Comparison of ENCODE assay signal across 8 cellular contexts in the genomic region with DNA sequence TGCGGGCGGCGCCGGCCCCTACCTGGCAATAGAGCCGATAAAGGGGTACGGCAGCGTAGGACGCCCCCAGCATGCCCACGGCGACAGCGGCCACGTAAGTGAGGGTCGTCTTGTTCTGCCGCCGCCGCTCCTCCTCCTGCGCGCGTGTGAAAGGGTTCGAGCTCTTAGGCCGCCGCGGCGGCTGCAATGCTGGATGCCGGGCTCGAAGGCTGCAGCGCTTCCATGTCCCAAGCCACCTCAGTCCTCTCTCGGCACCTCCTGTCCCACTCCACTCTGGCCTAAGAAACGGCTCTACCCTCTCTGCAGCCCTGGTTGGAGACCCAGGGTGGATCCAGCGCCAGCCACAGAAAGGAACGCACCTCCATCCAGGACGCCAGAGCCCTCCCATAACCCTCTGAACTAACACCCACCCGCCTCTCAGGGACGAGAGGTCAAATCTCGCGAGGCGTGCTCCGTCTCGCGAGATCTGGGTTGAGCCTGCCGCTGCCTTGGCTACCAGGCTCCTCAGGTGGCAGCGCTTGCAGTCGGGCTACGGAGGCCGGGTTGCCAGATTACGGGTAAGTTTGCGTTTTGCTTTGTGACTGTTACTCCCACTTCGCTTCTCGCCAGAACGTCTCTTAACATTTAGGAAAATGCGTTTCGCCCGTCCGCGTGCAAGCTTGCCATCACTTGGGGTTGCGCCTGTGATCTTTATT. TPM values are rescaled to one million over a fixed set of nuclear protein-coding genes. Genes with fewer than 3 reads are reported as not detected.
DNase-seq lines count a peak whose midpoint lies in the region; ATAC-seq, FAIRE-seq and TF ChIP-seq lines count a peak whose summit lies in the region.

Gene COX11, minus strand, starts transcription at position 396 of the 695 bp plus-strand sequence. Its CDS starts 8 bp downstream, at position 388.
A gene with protein sequence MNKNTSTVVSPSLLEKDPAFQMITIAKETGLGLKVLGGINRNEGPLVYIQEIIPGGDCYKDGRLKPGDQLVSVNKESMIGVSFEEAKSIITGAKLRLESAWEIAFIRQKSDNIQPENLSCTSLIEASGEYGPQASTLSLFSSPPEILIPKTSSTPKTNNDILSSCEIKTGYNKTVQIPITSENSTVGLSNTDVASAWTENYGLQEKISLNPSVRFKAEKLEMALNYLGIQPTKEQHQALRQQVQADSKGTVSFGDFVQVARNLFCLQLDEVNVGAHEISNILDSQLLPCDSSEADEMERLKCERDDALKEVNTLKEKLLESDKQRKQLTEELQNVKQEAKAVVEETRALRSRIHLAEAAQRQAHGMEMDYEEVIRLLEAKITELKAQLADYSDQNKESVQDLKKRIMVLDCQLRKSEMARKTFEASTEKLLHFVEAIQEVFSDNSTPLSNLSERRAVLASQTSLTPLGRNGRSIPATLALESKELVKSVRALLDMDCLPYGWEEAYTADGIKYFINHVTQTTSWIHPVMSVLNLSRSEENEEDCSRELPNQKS (plus strand): TSS at position 507 of the 695 bp plus-strand sequence. CDS start 17,455 bp downstream, outside the sequence.

- H3K9ac ChIP-seq in HepG2 (ENCODE audit: insufficient read depth, low read depth, low read length) = peak within 1 kb of the TSS; percentile 92

- H3K36me3 Mint-ChIP-seq in CD4-positive, CD25-positive, alpha-beta regulatory T cell = peaks cover 12% of the 10 kb centered on the region

- peak within 1 kb of the TSS; percentile 94 for H3K4me3 ChIP-seq in CD4-positive, CD25-positive, alpha-beta regulatory T cell (ENCODE audit: low read depth, low read length)
- H3K4me3 ChIP-seq in dorsolateral prefrontal cortex = peak within 1 kb of the TSS; percentile 59 to 98 (median 89)
- peak within 1 kb of the TSS; percentile 79 to 99 (median 93) for H3K4me3 ChIP-seq in HepG2 (replicated peaks in 1 of 3; ENCODE audit: insufficient read depth in 1 of 3, low read depth in 2 of 3, low read length in 3 of 3)

- H3K36me3 ChIP-seq in CD4-positive, CD25-positive, alpha-beta regulatory T cell (ENCODE audit: control insufficient read depth, insufficient read depth, low read length) = peaks cover 13% of the 10 kb centered on the region
- H3K36me3 ChIP-seq in HepG2 (replicated peaks in 1 of 2; ENCODE audit: control insufficient read depth in 1 of 2, insufficient read depth in 2 of 2, low read length in 2 of 2) = peaks cover 1 to 23% of the 10 kb centered on the region in 2 experiments; a peak in 4 of 5 replicates

- peak within 1 kb of the TSS; percentile 91 for H3K4me2 ChIP-seq in HepG2 (ENCODE audit: low read depth, low read length)

- under 1% methylated on average over 48 of the region's 56 CpGs for WGBS in HepG2 (ENCODE audit: low lambda C conversion rate)

- H3K4me1 Mint-ChIP-seq in CD4-positive, CD25-positive, alpha-beta regulatory T cell = peaks cover 6 to 34% (median 32%) of the 10 kb centered on the region in 4 donors

- peak; percentile 97 to 98 for TF ChIP-seq POLR2A in HepG2 (IDR thresholded peaks at IDR 0.05; ENCODE audit: insufficient read depth in 1 of 2, low read depth in 2 of 2, low read length in 2 of 2)

- FAIRE-seq in HepG2 (lab: Jason Lieb, UNC) = peak; percentile 95

- no peaks in the 10 kb centered on the region for H3K9me3 Mint-ChIP-seq in CD4-positive, CD25-positive, alpha-beta regulatory T cell

- no peaks in the 10 kb centered on the region for H3K27me3 ChIP-seq in CD4-positive, CD25-positive, alpha-beta regulatory T cell (ENCODE audit: control insufficient read depth, insufficient read depth, low read length)
- H3K27me3 ChIP-seq in dorsolateral prefrontal cortex (no peaks in the 10 kb centered on the region), HepG2 (ENCODE audit: control insufficient read depth in 1 of 2, insufficient read depth in 2 of 2, low read length in 2 of 2) (no peaks in the 10 kb centered on the region; a peak in 1 of 5 replicates)

- TF ChIP-seq EP300 in HepG2 (IDR thresholded peaks at IDR 0.05; ENCODE audit: low read depth in 2 of 2, low read length in 2 of 2) = peak in 1 of 2 experiments; percentile 11; a peak in 1 of 4 replicates
- no peak for TF ChIP-seq EP300 in HepG2 (CRISPR knock-in tag; IDR thresholded peaks at IDR 0.05; ENCODE audit: borderline replicate concordance)

- intact Hi-C loops in dorsolateral prefrontal cortex (cut with DNase I) (loop anchor here in 1 of 2 donors (10.0 kb wide), 1 partner anchor 296 kb away; the partner anchor contains the start of gene HLF), HepG2 (cut with micrococcal nuclease; ENCODE audit: unreplicated experiment) (loop anchor here (1.0 to 10.0 kb wide), 2 partner anchors 65 to 316 kb away; no protein-coding TSS in a partner anchor)

- no peaks in the 10 kb centered on the region for H3K9me3 ChIP-seq in CD4-positive, CD25-positive, alpha-beta regulatory T cell (ENCODE audit: control insufficient read depth in 2 of 2, low read length in 2 of 2)
- no peaks in the 10 kb centered on the region for H3K9me3 ChIP-seq in HepG2 (ENCODE audit: low read length)

- H3K79me2 ChIP-seq in HepG2 (ENCODE audit: insufficient read depth, low read length) = peaks cover 87% of the 10 kb centered on the region

- DNase-seq in CD4-positive, CD25-positive, alpha-beta regulatory T cell = peak; percentile 91 to 98 (median 95)
- DNase-seq in NCI-H69 (lab: John Stamatoyannopoulos, UW) (peak; percentile 98), dorsolateral prefrontal cortex (peak; percentile 89 to 98 (median 95)), HepG2 (ENCODE audit: low spot score) (peak; percentile 97)
- peak; percentile 85 to 92 for DNase-seq in activated CD4-positive, alpha-beta T cell treated with anti-CD3 and anti-CD28 coated beads, Interleukin-2, amount 50 U/mL, for 24 hours (ENCODE audit: low read depth in 1 of 2, low spot score in 1 of 2)
- DNase-seq in stimulated activated CD4-positive, alpha-beta T cell treated with anti-CD3 and anti-CD28 coated beads, Interleukin-2, amount 100 ng/mL, for 48 hours = peak; percentile 88 to 89

- in situ Hi-C loops in HepG2 (cut with HindIII; ENCODE audit: extremely low pct_ligation_motif_present, low pct_unique_long_range_greater_than_20kb) = no loop called here

- H3K4me3 Mint-ChIP-seq in CD4-positive, CD25-positive, alpha-beta regulatory T cell = no peak within 1 kb of the TSS

- TF ChIP-seq CTCF in dorsolateral prefrontal cortex (IDR thresholded peaks at IDR 0.05 in 54 of 56, conservative IDR thresholded peaks at IDR 0.05 in 2 of 56; ENCODE audit: low read depth in 1 of 56, partially characterized antibody in 56 of 56) (peak in 40 of 56 donors; percentile 6 to 62 (median 41)), HepG2 (CRISPR knock-in tag; IDR thresholded peaks at IDR 0.05) (peak; percentile 62)

- CTCF ChIA-PET in HepG2 (lab: Yijun Ruan, JAX; ENCODE audit: low intra/inter-chr PET ratio, low total read pairs) = no interaction called here

- H3K27me3 Mint-ChIP-seq in CD4-positive, CD25-positive, alpha-beta regulatory T cell = no peaks in the 10 kb centered on the region

- peak within 1 kb of the TSS in 1 of 3 donors; percentile 74 for H3K27ac Mint-ChIP-seq in CD4-positive, CD25-positive, alpha-beta regulatory T cell

- peak; percentile 94 to 95 for ATAC-seq in CD4-positive, CD25-positive, alpha-beta regulatory T cell (ENCODE audit: low read depth in 2 of 2)
- ATAC-seq in GM19397 (IDR thresholded peaks at IDR 0.05; ENCODE audit: unreplicated experiment) = peak; percentile 94
- ATAC-seq in HG03558 (IDR thresholded peaks at IDR 0.05; ENCODE audit: extremely low read depth, unreplicated experiment) = peak; percentile 91
- ATAC-seq in HepG2 = peak; percentile 89

- peaks cover 5% of the 10 kb centered on the region for H4K20me1 ChIP-seq in HepG2 (ENCODE audit: insufficient read depth, low read length)

- POLR2A ChIA-PET in HepG2 (lab: Yijun Ruan, JAX) = interaction anchor here (1.5 kb wide), 1 partner anchor 37 kb away, joined by 5 read pairs; no protein-coding TSS in a partner anchor

- no TSS peak for BruUV-seq in HepG2 (replicated peaks; lab: Mats Ljungman, UMichigan)

- peak within 1 kb of the TSS; percentile 79 for H3K27ac ChIP-seq in CD4-positive, CD25-positive, alpha-beta regulatory T cell (ENCODE audit: insufficient read depth, low read length, poor library complexity, severe bottlenecking)
- peak within 1 kb of the TSS in 58 of 59 donors; percentile 18 to 94 (median 80) for H3K27ac ChIP-seq in dorsolateral prefrontal cortex
- H3K27ac ChIP-seq in HepG2 (ENCODE audit: extremely low read length, insufficient read depth, low read length) = peak within 1 kb of the TSS; percentile 82

- TF ChIP-seq RAD21 in HepG2 (CRISPR knock-in tag; IDR thresholded peaks at IDR 0.05) = peak; percentile 36; the same call in 1 of the 2 replicates

- H3K4me1 ChIP-seq in CD4-positive, CD25-positive, alpha-beta regulatory T cell (ENCODE audit: control insufficient read depth, insufficient read depth, low read length, poor library complexity, severe bottlenecking) = peaks cover 27% of the 10 kb centered on the region
- H3K4me1 ChIP-seq in HepG2 (ENCODE audit: insufficient read depth, low read length) = peaks cover 67% of the 10 kb centered on the region

- peak within 1 kb of the TSS; percentile 48 for H2AFZ ChIP-seq in HepG2 (ENCODE audit: low read length)

RNA-seq across cellular contexts. Expression of gene COX11, which starts in this region (rescaled TPM):
- 36.6 TPM for total RNA-seq in CD4-positive, CD25-positive, alpha-beta regulatory T cell
- 10 to 100 TPM; 59.7 to 66.2 (median 63.3) TPM for polyA plus RNA-seq in CD4-positive, CD25-positive, alpha-beta regulatory T cell
- total RNA-seq in dorsolateral prefrontal cortex (100 to 1,000 TPM in 40 of 120 experiments, 10 to 100 TPM in 80; 71.8 to 129 (median 94.8) TPM), HepG2 (2016; rRNA removed; fragmentation: Illumina TruSeq; extraction: Trizol) (203 and 230 TPM in 2 replicates)
- 50.2 and 64.8 TPM in 2 replicates for total RNA-seq in HepG2 (2016; cell fraction: cytosol; rRNA removed; fragmentation: Illumina TruSeq; extraction: Trizol; ENCODE audit: low read depth)
- 202 and 240 TPM in 2 replicates for total RNA-seq in HepG2 (2016; cell fraction: insoluble cytoplasmic fraction; rRNA removed; fragmentation: Illumina TruSeq; extraction: Trizol)
- 121 and 122 TPM in 2 replicates for total RNA-seq in HepG2 (2016; cell fraction: membrane; rRNA removed; fragmentation: Illumina TruSeq; extraction: Trizol)
- 110 and 134 TPM in 2 replicates for total RNA-seq in HepG2 (2016; cell fraction: nucleus; rRNA removed; fragmentation: Illumina TruSeq; extraction: Trizol)
- polyA plus RNA-seq in HepG2 (2011; rRNA removed) = 90.1 and 103 TPM in 2 replicates
- 87.8 and 109 TPM in 2 replicates for polyA plus RNA-seq in HepG2 (2011; cell fraction: cytosol; rRNA removed)
- 117 and 121 TPM in 2 replicates for polyA plus RNA-seq in HepG2 (2011; cell fraction: nucleus; rRNA removed)
- 62.9 and 86.3 TPM in 2 replicates for polyA plus RNA-seq in HepG2 (2012)
- polyA plus RNA-seq in HepG2 (2016; cell fraction: cytosol; fragmentation: Illumina TruSeq; extraction: Trizol; ENCODE audit: low read depth) = 51.3 and 56.0 TPM in 2 replicates
- polyA plus RNA-seq in HepG2 (2016; cell fraction: insoluble cytoplasmic fraction; fragmentation: Illumina TruSeq; extraction: Trizol; ENCODE audit: low read depth) = 176 and 195 TPM in 2 replicates
- 85.6 and 91.5 TPM in 2 replicates for polyA plus RNA-seq in HepG2 (2016; cell fraction: membrane; fragmentation: Illumina TruSeq; extraction: Trizol; ENCODE audit: low read depth)
- polyA plus RNA-seq in HepG2 (2016; cell fraction: nucleus; fragmentation: Illumina TruSeq; extraction: Trizol; ENCODE audit: insufficient read depth, low read depth) = 144 and 146 TPM in 2 replicates
- polyA minus RNA-seq in HepG2 (2011; rRNA and poly(A)+ RNA removed; ENCODE audit: low replicate concordance) = 37.9 and 79.9 TPM in 2 replicates
- 77.2 and 82.7 TPM in 2 replicates for polyA minus RNA-seq in HepG2 (2011; cell fraction: cytosol; rRNA and poly(A)+ RNA removed)
- polyA minus RNA-seq in HepG2 (2011; cell fraction: nucleus; rRNA and poly(A)+ RNA removed) = 96.0 and 104 TPM in 2 replicates

RNA-seq across cellular contexts. Expression of the second gene that starts in this region (rescaled TPM):
- total RNA-seq in CD4-positive, CD25-positive, alpha-beta regulatory T cell = 7.6 TPM
- polyA plus RNA-seq in CD4-positive, CD25-positive, alpha-beta regulatory T cell = 1 to 10 TPM; 2.4 to 3.0 (median 2.6) TPM
- total RNA-seq in dorsolateral prefrontal cortex (10 to 100 TPM in 78 of 120 experiments, 1 to 10 TPM in 42; 5.5 to 19.9 (median 11.5) TPM), HepG2 (2016; rRNA removed; fragmentation: Illumina TruSeq; extraction: Trizol) (36.1 and 53.9 TPM in 2 replicates)
- total RNA-seq in HepG2 (2016; cell fraction: cytosol; rRNA removed; fragmentation: Illumina TruSeq; extraction: Trizol; ENCODE audit: low read depth) = 18.6 and 19.4 TPM in 2 replicates
- total RNA-seq in HepG2 (2016; cell fraction: insoluble cytoplasmic fraction; rRNA removed; fragmentation: Illumina TruSeq; extraction: Trizol) = 30.7 and 52.2 TPM in 2 replicates
- 6.0 and 11.4 TPM in 2 replicates for total RNA-seq in HepG2 (2016; cell fraction: membrane; rRNA removed; fragmentation: Illumina TruSeq; extraction: Trizol)
- 93.2 and 99.9 TPM in 2 replicates for total RNA-seq in HepG2 (2016; cell fraction: nucleus; rRNA removed; fragmentation: Illumina TruSeq; extraction: Trizol)
- 8.4 and 8.5 TPM in 2 replicates for polyA plus RNA-seq in HepG2 (2011; rRNA removed)
- 3.6 and 5.7 TPM in 2 replicates for polyA plus RNA-seq in HepG2 (2011; cell fraction: cytosol; rRNA removed)
- 8.6 and 11.5 TPM in 2 replicates for polyA plus RNA-seq in HepG2 (2011; cell fraction: nucleus; rRNA removed)
- 7.0 and 7.5 TPM in 2 replicates for polyA plus RNA-seq in HepG2 (2012)
- 0.35 and 0.42 TPM in 2 replicates for polyA plus RNA-seq in HepG2 (2016; cell fraction: cytosol; fragmentation: Illumina TruSeq; extraction: Trizol; ENCODE audit: low read depth)
- 16.7 and 19.2 TPM in 2 replicates for polyA plus RNA-seq in HepG2 (2016; cell fraction: insoluble cytoplasmic fraction; fragmentation: Illumina TruSeq; extraction: Trizol; ENCODE audit: low read depth)
- polyA plus RNA-seq in HepG2 (2016; cell fraction: membrane; fragmentation: Illumina TruSeq; extraction: Trizol; ENCODE audit: low read depth) = 1.00 and 1.6 TPM in 2 replicates
- polyA plus RNA-seq in HepG2 (2016; cell fraction: nucleus; fragmentation: Illumina TruSeq; extraction: Trizol; ENCODE audit: insufficient read depth, low read depth) = 15.2 and 16.2 TPM in 2 replicates
- polyA minus RNA-seq in HepG2 (2011; rRNA and poly(A)+ RNA removed; ENCODE audit: low replicate concordance) = 9.0 and 15.1 TPM in 2 replicates
- polyA minus RNA-seq in HepG2 (2011; cell fraction: cytosol; rRNA and poly(A)+ RNA removed) = 9.1 and 15.6 TPM in 2 replicates
- 137 and 167 TPM in 2 replicates for polyA minus RNA-seq in HepG2 (2011; cell fraction: nucleus; rRNA and poly(A)+ RNA removed)

Comparison
In these comparisons a context has a peak if more than half of its experiments do, and no peak if none do; other contexts are left out.
1. Peak in every context shown above with its lines: DNase-seq, ATAC-seq, H3K4me3 ChIP-seq and H3K27ac ChIP-seq.